In the genomic region with DNA sequence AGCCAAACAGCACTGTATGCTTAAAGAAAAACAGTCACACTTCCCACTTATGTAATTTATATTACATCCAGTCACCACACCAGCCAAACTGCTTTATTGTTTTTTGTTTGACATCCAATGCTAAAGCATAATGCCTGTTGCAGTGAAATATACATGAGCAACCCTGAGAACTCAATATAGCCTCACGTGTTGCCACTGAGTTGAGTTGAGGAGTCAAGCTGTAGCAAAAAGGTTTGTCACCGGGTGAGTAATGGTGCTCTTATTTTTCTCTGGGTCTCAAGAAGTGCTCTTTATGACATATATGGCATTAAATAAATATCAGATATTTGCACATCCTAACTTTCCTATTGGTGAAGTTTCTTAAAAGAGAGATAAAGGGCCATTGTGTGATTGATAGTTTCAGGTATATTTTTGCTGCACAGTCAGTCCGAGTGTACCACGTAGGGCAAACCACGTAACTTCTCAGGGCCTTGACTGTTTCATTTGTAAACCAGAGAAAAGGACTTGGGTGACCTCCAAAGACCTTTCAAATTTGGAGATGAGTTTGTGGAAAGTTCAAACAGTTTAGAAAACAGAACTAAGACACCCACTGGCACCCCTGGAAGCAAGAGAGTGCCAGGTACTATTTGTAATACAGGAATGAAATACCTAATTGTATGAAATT, we compare ENCODE assay signal across 24 cellular contexts.
"Had no signal": no experiment of that assay in that cellular context is flagged by ENCODE, and none has a peak within 500 bp of the region (broad histone marks: within the 10 kb centered on the region; RNA-seq: fewer than 3 reads in every experiment).

No MANE protein-coding gene starts in this region.

- DNase-seq: activated CD4-positive, alpha-beta memory T cell treated with anti-CD3 and anti-CD28 coated beads, Interleukin-2, amount 10 ng/mL, durations not matched to agents 7 days and 5 days; activated CD4-positive, alpha-beta T cell treated with anti-CD3 and anti-CD28 coated beads for 48 hours; activated CD4-positive, CD25-positive, alpha-beta regulatory T cell; activated CD8-positive, alpha-beta memory T cell treated with anti-CD3 and anti-CD28 coated beads, Interleukin-2, amount 10 ng/mL, durations not matched to agents 7 days and 5 days; activated naive CD4-positive, alpha-beta T cell; activated naive CD8-positive, alpha-beta T cell treated with anti-CD3 and anti-CD28 coated beads for 36 hours; amniotic stem cell; caudate nucleus; effector memory CD8-positive, alpha-beta T cell; hypothalamus; islet precursor cell; left colon; lower lobe of right lung; sigmoid colon; stimulated activated CD4-positive, alpha-beta T cell treated with anti-CD3 and anti-CD28 coated beads, Interleukin-4, amount 100 ng/mL, for 24 hours; T-helper 9 cell; upper lobe of left lung had no signal

- H3K27ac ChIP-seq: epithelial cell of prostate, lower lobe of right lung, neutrophil, parathyroid adenoma, sigmoid colon, thoracic aorta, upper lobe of left lung had no signal

- H3K27me3 ChIP-seq: neutrophil, sigmoid colon, upper lobe of left lung had no signal

- H3K9ac ChIP-seq: parathyroid adenoma had no signal

- H3K79me2 ChIP-seq: parathyroid adenoma had no signal

- FAIRE-seq: frontal cortex had no signal

- H2AFZ ChIP-seq: parathyroid adenoma had no signal

- ATAC-seq: activated CD8-positive, alpha-beta memory T cell treated with anti-CD3 and anti-CD28 coated beads, Interleukin-2, amount 10 ng/mL, durations not matched to agents 7 days and 5 days; effector memory CD8-positive, alpha-beta T cell; left colon; lower lobe of right lung; natural killer cell treated with Interleukin-12 subunit alpha and Interleukin-12 subunit beta and Interleukin-15 and Interleukin-18, amount 100 ng/mL, for 72 hours; stimulated activated effector memory CD8-positive, alpha-beta T cell treated with anti-CD3 and anti-CD28 coated beads, Interleukin-12 subunit alpha, Interleukin-12 subunit beta, amount 100 ng/mL, for 72 hours had no signal

- H3K4me3 ChIP-seq: lower lobe of right lung, sigmoid colon, thoracic aorta, upper lobe of left lung had no signal

- H3K9me3 ChIP-seq: lower lobe of right lung, neutrophil, sigmoid colon, thoracic aorta, upper lobe of left lung had no signal

- H3K36me3 ChIP-seq: lower lobe of right lung, neutrophil, sigmoid colon, thoracic aorta, upper lobe of left lung had no signal

- H3K4me1 ChIP-seq: lower lobe of right lung, parathyroid adenoma had no signal
